In the genomic region with DNA sequence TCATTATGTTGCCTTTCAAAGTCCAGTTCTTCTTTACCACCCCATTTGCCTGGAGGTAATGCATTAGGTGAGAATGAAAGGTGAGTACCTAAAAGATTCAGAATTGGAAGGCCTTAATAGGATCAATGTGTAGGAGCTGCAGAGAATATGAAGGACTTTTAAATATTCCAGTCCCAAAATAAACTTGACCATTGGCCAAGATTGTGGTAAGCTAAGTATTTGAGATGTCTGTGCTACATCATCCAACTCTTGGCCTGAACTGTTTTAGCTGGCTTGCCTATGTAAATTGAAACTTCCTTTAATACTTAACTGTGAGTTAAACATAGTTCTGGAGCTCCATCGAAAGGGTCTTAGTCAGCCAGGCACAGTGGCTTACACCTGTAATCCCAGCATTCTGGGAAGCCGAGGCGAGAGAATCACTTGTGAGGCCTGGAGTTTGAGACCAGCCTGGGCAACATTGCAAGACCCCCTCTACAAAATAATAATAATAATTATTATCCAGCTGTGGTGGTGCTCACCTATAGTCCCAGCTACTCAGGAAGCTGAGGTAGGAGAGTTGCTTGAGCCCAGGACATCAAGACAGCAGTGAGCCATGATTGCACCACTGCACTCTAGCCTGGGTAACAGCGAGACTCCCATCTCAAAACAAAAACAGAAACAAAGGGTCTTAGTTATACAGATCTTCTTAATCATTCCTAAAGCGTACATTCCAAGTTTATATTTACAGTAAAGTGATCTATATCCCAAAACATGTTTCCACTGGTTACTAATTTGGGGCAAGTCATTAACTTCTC, we compare ENCODE assay signal across 1 cellular context.
TF ChIP-seq lines count a peak whose summit lies in the region.

No MANE protein-coding gene starts in this region.

TF ChIP-seq in SK-N-SH, 30 proteins besides CTCF, POLR2A, EP300 and RAD21 (continued from another document):
- TF ChIP-seq, protein P1, sequence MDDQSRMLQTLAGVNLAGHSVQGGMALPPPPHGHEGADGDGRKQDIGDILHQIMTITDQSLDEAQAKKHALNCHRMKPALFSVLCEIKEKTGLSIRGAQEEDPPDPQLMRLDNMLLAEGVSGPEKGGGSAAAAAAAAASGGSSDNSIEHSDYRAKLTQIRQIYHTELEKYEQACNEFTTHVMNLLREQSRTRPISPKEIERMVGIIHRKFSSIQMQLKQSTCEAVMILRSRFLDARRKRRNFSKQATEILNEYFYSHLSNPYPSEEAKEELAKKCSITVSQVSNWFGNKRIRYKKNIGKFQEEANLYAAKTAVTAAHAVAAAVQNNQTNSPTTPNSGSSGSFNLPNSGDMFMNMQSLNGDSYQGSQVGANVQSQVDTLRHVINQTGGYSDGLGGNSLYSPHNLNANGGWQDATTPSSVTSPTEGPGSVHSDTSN (IDR thresholded peaks at IDR 0.05) = peak; percentile 91
- no peak for TF ChIP-seq EZH2phosphoT487 (IDR thresholded peaks at IDR 0.05; ENCODE audit: borderline replicate concordance, low read depth)
- TF ChIP-seq, protein P2, sequence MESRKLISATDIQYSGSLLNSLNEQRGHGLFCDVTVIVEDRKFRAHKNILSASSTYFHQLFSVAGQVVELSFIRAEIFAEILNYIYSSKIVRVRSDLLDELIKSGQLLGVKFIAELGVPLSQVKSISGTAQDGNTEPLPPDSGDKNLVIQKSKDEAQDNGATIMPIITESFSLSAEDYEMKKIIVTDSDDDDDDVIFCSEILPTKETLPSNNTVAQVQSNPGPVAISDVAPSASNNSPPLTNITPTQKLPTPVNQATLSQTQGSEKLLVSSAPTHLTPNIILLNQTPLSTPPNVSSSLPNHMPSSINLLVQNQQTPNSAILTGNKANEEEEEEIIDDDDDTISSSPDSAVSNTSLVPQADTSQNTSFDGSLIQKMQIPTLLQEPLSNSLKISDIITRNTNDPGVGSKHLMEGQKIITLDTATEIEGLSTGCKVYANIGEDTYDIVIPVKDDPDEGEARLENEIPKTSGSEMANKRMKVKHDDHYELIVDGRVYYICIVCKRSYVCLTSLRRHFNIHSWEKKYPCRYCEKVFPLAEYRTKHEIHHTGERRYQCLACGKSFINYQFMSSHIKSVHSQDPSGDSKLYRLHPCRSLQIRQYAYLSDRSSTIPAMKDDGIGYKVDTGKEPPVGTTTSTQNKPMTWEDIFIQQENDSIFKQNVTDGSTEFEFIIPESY (IDR thresholded peaks at IDR 0.05; ENCODE audit: borderline replicate concordance, low read depth) = 0 out of 2 replicates have a peak, but pooled peaks have one; percentile 36
- no peak for TF ChIP-seq FOXM1 (IDR thresholded peaks at IDR 0.05; ENCODE audit: low read depth)
- TF ChIP-seq, protein P3, sequence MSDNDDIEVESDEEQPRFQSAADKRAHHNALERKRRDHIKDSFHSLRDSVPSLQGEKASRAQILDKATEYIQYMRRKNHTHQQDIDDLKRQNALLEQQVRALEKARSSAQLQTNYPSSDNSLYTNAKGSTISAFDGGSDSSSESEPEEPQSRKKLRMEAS (IDR thresholded peaks at IDR 0.05; ENCODE audit: low read depth) = peak; percentile 46; the same call in 1 of the 2 replicates
- TF ChIP-seq TCF12 (IDR thresholded peaks at IDR 0.05) = peak; percentile 98
- no peak for TF ChIP-seq FOXJ3 (CRISPR knock-in tag; IDR thresholded peaks at IDR 0.05)
- TF ChIP-seq, protein P4, sequence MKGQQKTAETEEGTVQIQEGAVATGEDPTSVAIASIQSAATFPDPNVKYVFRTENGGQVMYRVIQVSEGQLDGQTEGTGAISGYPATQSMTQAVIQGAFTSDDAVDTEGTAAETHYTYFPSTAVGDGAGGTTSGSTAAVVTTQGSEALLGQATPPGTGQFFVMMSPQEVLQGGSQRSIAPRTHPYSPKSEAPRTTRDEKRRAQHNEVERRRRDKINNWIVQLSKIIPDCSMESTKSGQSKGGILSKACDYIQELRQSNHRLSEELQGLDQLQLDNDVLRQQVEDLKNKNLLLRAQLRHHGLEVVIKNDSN (IDR thresholded peaks at IDR 0.05; ENCODE audit: borderline replicate concordance, low read depth) = no peak
- TF ChIP-seq, protein P5, sequence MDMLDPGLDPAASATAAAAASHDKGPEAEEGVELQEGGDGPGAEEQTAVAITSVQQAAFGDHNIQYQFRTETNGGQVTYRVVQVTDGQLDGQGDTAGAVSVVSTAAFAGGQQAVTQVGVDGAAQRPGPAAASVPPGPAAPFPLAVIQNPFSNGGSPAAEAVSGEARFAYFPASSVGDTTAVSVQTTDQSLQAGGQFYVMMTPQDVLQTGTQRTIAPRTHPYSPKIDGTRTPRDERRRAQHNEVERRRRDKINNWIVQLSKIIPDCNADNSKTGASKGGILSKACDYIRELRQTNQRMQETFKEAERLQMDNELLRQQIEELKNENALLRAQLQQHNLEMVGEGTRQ (IDR thresholded peaks at IDR 0.05; ENCODE audit: borderline replicate concordance, low read depth, low read length) = no peak
- peak; percentile 98 for TF ChIP-seq NFIC (IDR thresholded peaks at IDR 0.05; ENCODE audit: borderline replicate concordance)
- TF ChIP-seq, protein P6, sequence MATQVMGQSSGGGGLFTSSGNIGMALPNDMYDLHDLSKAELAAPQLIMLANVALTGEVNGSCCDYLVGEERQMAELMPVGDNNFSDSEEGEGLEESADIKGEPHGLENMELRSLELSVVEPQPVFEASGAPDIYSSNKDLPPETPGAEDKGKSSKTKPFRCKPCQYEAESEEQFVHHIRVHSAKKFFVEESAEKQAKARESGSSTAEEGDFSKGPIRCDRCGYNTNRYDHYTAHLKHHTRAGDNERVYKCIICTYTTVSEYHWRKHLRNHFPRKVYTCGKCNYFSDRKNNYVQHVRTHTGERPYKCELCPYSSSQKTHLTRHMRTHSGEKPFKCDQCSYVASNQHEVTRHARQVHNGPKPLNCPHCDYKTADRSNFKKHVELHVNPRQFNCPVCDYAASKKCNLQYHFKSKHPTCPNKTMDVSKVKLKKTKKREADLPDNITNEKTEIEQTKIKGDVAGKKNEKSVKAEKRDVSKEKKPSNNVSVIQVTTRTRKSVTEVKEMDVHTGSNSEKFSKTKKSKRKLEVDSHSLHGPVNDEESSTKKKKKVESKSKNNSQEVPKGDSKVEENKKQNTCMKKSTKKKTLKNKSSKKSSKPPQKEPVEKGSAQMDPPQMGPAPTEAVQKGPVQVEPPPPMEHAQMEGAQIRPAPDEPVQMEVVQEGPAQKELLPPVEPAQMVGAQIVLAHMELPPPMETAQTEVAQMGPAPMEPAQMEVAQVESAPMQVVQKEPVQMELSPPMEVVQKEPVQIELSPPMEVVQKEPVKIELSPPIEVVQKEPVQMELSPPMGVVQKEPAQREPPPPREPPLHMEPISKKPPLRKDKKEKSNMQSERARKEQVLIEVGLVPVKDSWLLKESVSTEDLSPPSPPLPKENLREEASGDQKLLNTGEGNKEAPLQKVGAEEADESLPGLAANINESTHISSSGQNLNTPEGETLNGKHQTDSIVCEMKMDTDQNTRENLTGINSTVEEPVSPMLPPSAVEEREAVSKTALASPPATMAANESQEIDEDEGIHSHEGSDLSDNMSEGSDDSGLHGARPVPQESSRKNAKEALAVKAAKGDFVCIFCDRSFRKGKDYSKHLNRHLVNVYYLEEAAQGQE (IDR thresholded peaks at IDR 0.05; ENCODE audit: low read depth, low read length) = no peak
TF ChIP-seq in SK-N-SH: peak in this region for 13.
